8 cellular contexts compared by ENCODE assay signal in genomic region chr12:93979189-93979588, GRCh38.
DNase-seq lines count a peak whose midpoint lies in the region; ATAC-seq and TF ChIP-seq lines count a peak whose summit lies in the region.

No MANE protein-coding gene starts in this region.

- no peaks in the 10 kb centered on the region for H3K9me3 Mint-ChIP-seq in type B pancreatic cell

- no peak for DNase-seq in Right ventricle myocardium superior
- no peak for DNase-seq in Right ventricle myocardium inferior (ENCODE audit: missing footprints)
- DNase-seq in heart right ventricle, result peak in 1 of 2 donors; percentile 19
- DNase-seq in type B pancreatic cell (ENCODE audit: extremely low spot score, unreplicated experiment), result no peak
- DNase-seq in dedifferentiated amniotic fluid mesenchymal stem cell (ENCODE audit: extremely low spot score), result no peak

- H3K27me3 Mint-ChIP-seq in type B pancreatic cell, result peaks cover 10% of the 10 kb centered on the region

- H3K9me3 ChIP-seq in heart right ventricle, result no peaks in the 10 kb centered on the region

- no peak overlapping the region for H3K4me3 Mint-ChIP-seq in type B pancreatic cell

- peak; percentile 34 for ATAC-seq in Right ventricle myocardium superior (ENCODE audit: poor library complexity)
- no peak for ATAC-seq in Right ventricle myocardium inferior
- peak in 3 of 8 donors; percentile 49 to 57 (median 54) for ATAC-seq in heart right ventricle
- ATAC-seq in GM21381 (IDR thresholded peaks at IDR 0.05; ENCODE audit: unreplicated experiment), result no peak
- ATAC-seq in HG03196 (IDR thresholded peaks at IDR 0.05; ENCODE audit: unreplicated experiment), result no peak

- H3K27ac Mint-ChIP-seq in type B pancreatic cell, result no peak overlapping the region

- no peaks in the 10 kb centered on the region for H3K36me3 Mint-ChIP-seq in type B pancreatic cell

- peaks cover 13% of the 10 kb centered on the region for H3K4me1 Mint-ChIP-seq in type B pancreatic cell (ENCODE audit: unreplicated experiment)

- intact Hi-C loops in Right ventricle myocardium superior (cut with DNase I), result loop anchor here (10.0 kb wide), 2 partner anchors 214 to 414 kb away; no protein-coding TSS in a partner anchor
- intact Hi-C loops in Right ventricle myocardium inferior (cut with DNase I), result loop anchor here (2.0 to 10.0 kb wide), 5 partner anchors 82 to 477 kb away; partner anchors contain the start of gene CRADD
- intact Hi-C loops in heart right ventricle (cut with DNase I), result loop anchor here (1.0 to 10.0 kb wide), 12 partner anchors 82 to 477 kb away; partner anchors contain the start of genes CRADD (in 2 of the 10) and SOCS2 (in 1 of the 10)

- no peak overlapping the region for H3K27ac ChIP-seq in VCaP
- H3K27ac ChIP-seq in heart right ventricle, result no peak overlapping the region

- H3K4me1 ChIP-seq in heart right ventricle, result peaks cover 0 to 21% (median 3%) of the 10 kb centered on the region in 9 donors

- no peak overlapping the region for H3K4me3 ChIP-seq in heart right ventricle

- WGBS in heart right ventricle, 2 donors, result 65 to 67% methylated on average over 2 of the region's 2 CpGs

- H3K36me3 ChIP-seq in heart right ventricle, result no peaks in the 10 kb centered on the region

- no peaks in the 10 kb centered on the region for H3K27me3 ChIP-seq in heart right ventricle

- peak; percentile 64 for TF ChIP-seq CTCF in VCaP (conservative IDR thresholded peaks at IDR 0.05)
- peak in 8 of 9 donors; percentile 29 to 76 (median 58) for TF ChIP-seq CTCF in heart right ventricle (IDR thresholded peaks at IDR 0.05)
- TF ChIP-seq CTCF in type B pancreatic cell (conservative IDR thresholded peaks at IDR 0.05), result peak; percentile 61
